21 cellular contexts compared by ENCODE assay signal in the genomic region with DNA sequence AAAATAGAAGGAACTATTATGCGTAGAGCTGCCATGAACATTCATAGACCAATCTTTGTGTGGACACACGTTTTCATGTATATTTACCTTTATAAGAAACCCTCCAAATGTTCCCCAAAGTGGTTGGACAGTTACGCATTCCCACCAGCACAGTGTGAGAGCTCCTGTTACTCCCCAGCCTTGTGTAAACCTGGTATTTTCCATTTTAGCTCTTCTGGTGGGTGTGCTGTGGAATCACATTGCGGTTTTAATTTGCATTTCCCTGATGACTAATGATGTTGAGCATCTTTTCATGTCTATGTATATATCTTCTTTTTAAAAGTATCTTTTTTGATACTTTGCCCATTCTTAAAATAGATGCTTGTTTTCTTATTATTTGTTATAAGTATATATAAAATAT. TPM values are rescaled to one million over a fixed set of nuclear protein-coding genes. Genes with fewer than 3 reads are reported as not detected.
A peak's percentile ranks its signal among the peaks of the same experiment; 100 is the strongest.
DNase-seq lines count a peak whose midpoint lies in the region; ATAC-seq, FAIRE-seq and TF ChIP-seq lines count a peak whose summit lies in the region.
"Had no signal": no experiment of that assay in that cellular context is flagged by ENCODE, and none has a peak within 500 bp of the region (broad histone marks: within the 10 kb centered on the region; RNA-seq: fewer than 3 reads in every experiment).

No MANE protein-coding gene starts in this region.

- SMC1A ChIA-PET in GM12878 (lab: Charles Lee; ENCODE audit: uncharacterized antibody, unreplicated experiment) = interaction anchor here (0.8 to 3.3 kb wide), 12 partner anchors 8 to 105 kb away, joined by 3 to 18 read pairs (median 4); partner anchors contain the start of gene TFF1

- no peak for FAIRE-seq in GM12878 (lab: Jason Lieb, UNC)
- FAIRE-seq: colon had no signal

- intact Hi-C loops in GM12878 (cut with micrococcal nuclease; ENCODE audit: unreplicated experiment) = loop anchor here (2.0 kb wide), 1 partner anchor 20 kb away; no protein-coding TSS in a partner anchor

- H3K4me1 ChIP-seq in GM12878 (ENCODE audit: control insufficient read depth, insufficient read depth, low read length) (peaks cover 10% of the 10 kb centered on the region; the same call in 1 of the 2 replicates), tibial nerve (no peaks in the 10 kb centered on the region)
- H3K4me1 ChIP-seq: esophagus squamous epithelium, left ventricle myocardium inferior had no signal

- H3K27me3 Mint-ChIP-seq in stimulated activated naive CD8-positive, alpha-beta T cell treated with anti-CD3 and anti-CD28 coated beads, Interleukin-15, amount 100 ng/mL, for 72 hours = no peaks in the 10 kb centered on the region
- H3K27me3 Mint-ChIP-seq: activated naive CD8-positive, alpha-beta T cell treated with anti-CD3 and anti-CD28 coated beads, Interleukin-2, amount 10 ng/mL, durations not matched to agents 7 days and 5 days had no signal

- no peak overlapping the region for H3K4me3 ChIP-seq in GM12878
- no peak overlapping the region for H3K4me3 ChIP-seq in tibial nerve
- H3K4me3 ChIP-seq: esophagus squamous epithelium, left ventricle myocardium inferior had no signal

- POLR2A ChIA-PET in GM12878 (lab: Charles Lee) = interaction anchor here (0.8 to 5.4 kb wide), 4 partner anchors 9 to 23 kb away, joined by 3 to 34 read pairs (median 12); no protein-coding TSS in a partner anchor

- H3K4me2 ChIP-seq in GM12878 (ENCODE audit: control insufficient read depth, insufficient read depth) = peak overlapping the region; percentile 31; the same call in 1 of the 2 replicates

- H3K9ac ChIP-seq in GM12878 (ENCODE audit: control insufficient read depth, insufficient read depth, low read length) = no peak overlapping the region

- WGBS in GM12878 (ENCODE audit: insufficient coverage, insufficient replicate concordance, low lambda C conversion rate, missing lambda C conversion rate) = 4% methylated on average over 4 of the region's 4 CpGs
- 65 to 70% methylated on average over 4 of the region's 4 CpGs for WGBS in tibial nerve, 2 donors

- ATAC-seq in GM12878 = peak; percentile 82
- ATAC-seq in stimulated activated naive CD8-positive, alpha-beta T cell treated with anti-CD3 and anti-CD28 coated beads, Interleukin-15, amount 100 ng/mL, for 72 hours = peak; percentile 40
- ATAC-seq: HCT116; natural killer cell treated with Interleukin-12 subunit alpha and Interleukin-12 subunit beta and Interleukin-15 and Interleukin-18, amount 100 ng/mL, for 72 hours had no signal

- RAD21 ChIA-PET in GM12878 (lab: Charles Lee; ENCODE audit: unreplicated experiment) = interaction anchor here (0.7 to 3.2 kb wide), 11 partner anchors 9 to 167 kb away, joined by 3 to 19 read pairs (median 4); no protein-coding TSS in a partner anchor

- peak; percentile 48 for DNase-seq in stimulated activated CD4-positive, alpha-beta T cell treated with anti-CD3 and anti-CD28 coated beads, Interleukin-4, amount 100 ng/mL, for 24 hours
- DNase-seq in stimulated activated CD4-positive, alpha-beta T cell treated with anti-CD3 and anti-CD28 coated beads, Interleukin-4, amount 100 ng/mL, for 4 hours = no peak
- DNase-seq in NCI-H526 (lab: John Stamatoyannopoulos, UW) (peak; percentile 51 to 86), GM12878 (ENCODE audit: low read depth, low spot score) (peak; percentile 68), tibial nerve (ENCODE audit: low spot score in 2 of 2) (no peak), OCI-M1 (lab: John Stamatoyannopoulos, UW) (no peak), GDM1 (lab: John Stamatoyannopoulos, UW) (no peak)
- DNase-seq in stimulated activated naive CD8-positive, alpha-beta T cell treated with anti-CD3 and anti-CD28 coated beads, Interleukin-15, amount 100 ng/mL, for 72 hours = no peak
- DNase-seq: activated CD4-positive, CD25-positive, alpha-beta regulatory T cell treated with anti-CD3 and anti-CD28 coated beads, Interleukin-2, amount 50 U/mL, for 72 hours; activated naive CD8-positive, alpha-beta T cell treated with anti-CD3 and anti-CD28 coated beads, Interleukin-2, amount 10 ng/mL, durations not matched to agents 7 days and 5 days; esophagus squamous epithelium; hypothalamus; left ventricle myocardium inferior; retina; stimulated activated CD4-positive, alpha-beta T cell treated with anti-CD3 and anti-CD28 coated beads, Interleukin-2, amount 100 ng/mL, for 48 hours; stimulated activated naive B cell treated with anti-CD40 and anti-IgM and Interleukin-4, amounts not matched to agents 10 μg/mL and 1 μg/mL and 100 μg/mL, for 72 hours had no signal

- TF ChIP-seq EP300 in GM12878 (IDR thresholded peaks at IDR 0.05; ENCODE audit: borderline replicate concordance in 1 of 2, control insufficient read depth in 1 of 2, low read depth in 2 of 2, low read length in 2 of 2) = no peak
- TF ChIP-seq EP300 in tibial nerve (IDR thresholded peaks at IDR 0.05) = no peak

- no peak for TF ChIP-seq CTCF in GM12878 (IDR thresholded peaks at IDR 0.05 in 2 of 3, conservative IDR thresholded peaks at IDR 0.05 in 1 of 3; ENCODE audit: control insufficient read depth in 2 of 3, extremely low read depth in 1 of 3, insufficient read depth in 1 of 3, low read depth in 3 of 3, low read length in 3 of 3)
- TF ChIP-seq CTCF in tibial nerve (IDR thresholded peaks at IDR 0.05) = no peak

- H3K79me2 ChIP-seq in GM12878 (ENCODE audit: control insufficient read depth, insufficient read depth, low read length) = no peaks in the 10 kb centered on the region

- no peak for TF ChIP-seq RAD21 in GM12878 (IDR thresholded peaks at IDR 0.05; ENCODE audit: insufficient read depth, low read depth, low read length)

- H3K36me3 ChIP-seq in GM12878 (ENCODE audit: control insufficient read depth in 2 of 2, insufficient read depth in 2 of 2, low read length in 1 of 2) = no peaks in the 10 kb centered on the region
- H3K36me3 ChIP-seq in tibial nerve = no peaks in the 10 kb centered on the region
- H3K36me3 ChIP-seq: esophagus squamous epithelium, left ventricle myocardium inferior had no signal

- TF ChIP-seq POLR2A in GM12878 (IDR thresholded peaks at IDR 0.05; ENCODE audit: low read depth, low read length) = no peak
- no peak for TF ChIP-seq POLR2A in tibial nerve (IDR thresholded peaks at IDR 0.05)

- H3K27ac ChIP-seq in GM12878 (ENCODE audit: control insufficient read depth, insufficient read depth) = peak overlapping the region; percentile 2; the same call in 1 of the 2 replicates
- H3K27ac ChIP-seq in tibial nerve = no peak overlapping the region
- H3K27ac ChIP-seq: esophagus squamous epithelium, left ventricle myocardium inferior had no signal

- H3K9me3 ChIP-seq in GM12878 (replicated peaks; ENCODE audit: control insufficient read depth, insufficient read depth, low read length) (peaks cover 5% of the 10 kb centered on the region; the same call in 1 of the 3 replicates), tibial nerve (peaks cover 0 to 10% (median 0%) of the 10 kb centered on the region in 4 donors)
- H3K9me3 ChIP-seq: esophagus squamous epithelium had no signal

- in situ Hi-C loops in GM12878 (cut with MboI) = no loop called here

- peaks cover 80% of the 10 kb centered on the region for H3K4me1 Mint-ChIP-seq in stimulated activated naive CD8-positive, alpha-beta T cell treated with anti-CD3 and anti-CD28 coated beads, Interleukin-15, amount 100 ng/mL, for 72 hours

- no peak overlapping the region for H3K27ac Mint-ChIP-seq in stimulated activated naive CD8-positive, alpha-beta T cell treated with anti-CD3 and anti-CD28 coated beads, Interleukin-15, amount 100 ng/mL, for 72 hours
- H3K27ac Mint-ChIP-seq: activated naive CD8-positive, alpha-beta T cell treated with anti-CD3 and anti-CD28 coated beads, Interleukin-2, amount 10 ng/mL, durations not matched to agents 7 days and 5 days; stimulated activated naive B cell treated with anti-CD40 and anti-IgM and Interleukin-4, amounts not matched to agents 10 μg/mL and 1 μg/mL and 100 μg/mL, for 72 hours had no signal

- H3K4me3 Mint-ChIP-seq in stimulated activated naive CD8-positive, alpha-beta T cell treated with anti-CD3 and anti-CD28 coated beads, Interleukin-15, amount 100 ng/mL, for 72 hours = peak overlapping the region; percentile 40 to 54
- H3K4me3 Mint-ChIP-seq: natural killer cell treated with Interleukin-12 subunit alpha and Interleukin-12 subunit beta and Interleukin-15 and Interleukin-18, amount 100 ng/mL, for 72 hours; stimulated activated naive B cell treated with anti-CD40 and anti-IgM and Interleukin-4, amounts not matched to agents 10 μg/mL and 1 μg/mL and 100 μg/mL, for 72 hours had no signal

- no peaks in the 10 kb centered on the region for H3K27me3 ChIP-seq in GM12878 (replicated peaks in 1 of 2; ENCODE audit: control insufficient read depth in 2 of 2, insufficient read depth in 2 of 2, low read length in 1 of 2)
- H3K27me3 ChIP-seq in tibial nerve = no peaks in the 10 kb centered on the region

- CTCF ChIA-PET in GM12878 (lab: Yijun Ruan, JAX) = interaction anchor here (0.8 to 1.2 kb wide), 3 partner anchors 11 to 67 kb away, joined by 3 to 5 read pairs (median 3); no protein-coding TSS in a partner anchor

- H3K9me3 Mint-ChIP-seq in stimulated activated naive CD8-positive, alpha-beta T cell treated with anti-CD3 and anti-CD28 coated beads, Interleukin-15, amount 100 ng/mL, for 72 hours = peaks cover 9 to 12% of the 10 kb centered on the region in 2 donors
- H3K9me3 Mint-ChIP-seq: natural killer cell treated with Interleukin-12 subunit alpha and Interleukin-12 subunit beta and Interleukin-15 and Interleukin-18, amount 100 ng/mL, for 72 hours had no signal

- H4K20me1 ChIP-seq in GM12878 (ENCODE audit: control insufficient read depth, insufficient read depth) = no peaks in the 10 kb centered on the region

- BruUV-seq in GM12878 (replicated peaks; lab: Mats Ljungman, UMichigan) = no TSS peak

- H2AFZ ChIP-seq in GM12878 (ENCODE audit: control insufficient read depth, low read depth, low read length) = peak overlapping the region; percentile 13; the same call in 1 of the 2 replicates

RNA-seq across cellular contexts. Expression of gene UBASH3A, which starts 3.2 kb away (rescaled TPM):
- 1.8 and 1.9 TPM in 2 replicates for total RNA-seq in GM12878 (2013; cell fraction: nucleolus; rRNA removed)
- total RNA-seq in GM12878 (2014; rRNA removed) (0.05 and 0.17 TPM in 2 replicates), GM12878 (2014; rRNA removed; fragmentation: Illumina TruSeq; extraction: Trizol) (0.05 and 0.13 TPM in 2 replicates), GM12878 (2021) (0.27 and 0.28 TPM in 2 replicates), tibial nerve (1 to 10 TPM in 1 of 4 donors, under 1 TPM in 2, not detected in 1; 0.59 to 5.9 (median 0.90) TPM)
- 0.16 TPM for polyA plus RNA-seq in GM12878 (2011; ENCODE audit: low read depth)
- polyA plus RNA-seq in GM12878 (2011; rRNA removed) (0.16 and 0.33 TPM in 2 replicates), GM12878 (2014; fragmentation: Illumina TruSeq; extraction: Trizol) (0.17 and 0.21 TPM in 2 replicates), GM12878 (2014; fragmentation: Nextera tagmentation; extraction: Ambion mirVana) (under 1 TPM in 1 of 2 experiments, not detected in 1; 0.04 TPM), GM12878 (2014; rRNA removed) (0.20 and 0.23 TPM in 2 replicates), GM12878 (2016; fragmentation: Nextera tagmentation; extraction: Ambion mirVana) (under 1 TPM; 0.26 to 0.39 TPM)
- polyA plus RNA-seq in GM12878 (2011; cell fraction: cytosol; rRNA removed) = 0.36 and 0.57 TPM in 2 replicates
- polyA plus RNA-seq in GM12878 (2011; cell fraction: nucleus; rRNA removed) = 1.8 and 2.2 TPM in 2 replicates
- 0.26 and 0.59 TPM in 2 replicates for polyA plus RNA-seq in GM12878 (2012)
- polyA minus RNA-seq in GM12878 (2011; rRNA and poly(A)+ RNA removed) = 0.72 TPM in 1 of 2 replicates, not detected in the other
- 0.73 TPM in 1 of 2 replicates, not detected in the other for polyA minus RNA-seq in GM12878 (2011; cell fraction: cytosol; rRNA and poly(A)+ RNA removed)
- 0.73 and 0.86 TPM in 2 replicates for polyA minus RNA-seq in GM12878 (2011; cell fraction: nucleus; rRNA and poly(A)+ RNA removed)
- total RNA-seq: left ventricle myocardium inferior, OCI-LY7 had no signal
- polyA plus RNA-seq: BJ had no signal

RNA-seq across cellular contexts. Expression of gene TMPRSS3, which starts 4.7 kb away (rescaled TPM):
- 4.1 and 4.2 TPM in 2 replicates for total RNA-seq in GM12878 (2013; cell fraction: nucleolus; rRNA removed)
- 0.65 and 1.4 TPM in 2 replicates for total RNA-seq in GM12878 (2014; rRNA removed)
- 0.63 and 0.83 TPM in 2 replicates for total RNA-seq in GM12878 (2014; rRNA removed; fragmentation: Illumina TruSeq; extraction: Trizol)
- 0.90 and 1.2 TPM in 2 replicates for total RNA-seq in GM12878 (2021)
- 13.4 TPM for polyA plus RNA-seq in GM12878 (2011; ENCODE audit: low read depth)
- not detected in 2 replicates for polyA plus RNA-seq in GM12878 (2011; rRNA removed)
- polyA plus RNA-seq in GM12878 (2011; cell fraction: cytosol; rRNA removed) = 0.03 TPM in 1 of 2 replicates, not detected in the other
- 0.13 TPM in 1 of 2 replicates, not detected in the other for polyA plus RNA-seq in GM12878 (2011; cell fraction: nucleus; rRNA removed)
- 16.4 and 22.8 TPM in 2 replicates for polyA plus RNA-seq in GM12878 (2012)
- polyA plus RNA-seq in GM12878 (2014; fragmentation: Illumina TruSeq; extraction: Trizol) = 0.17 and 0.51 TPM in 2 replicates
- 1 to 10 TPM in 1 of 2 experiments, under 1 TPM in 1; 0.82 to 1.5 TPM for polyA plus RNA-seq in GM12878 (2014; fragmentation: Nextera tagmentation; extraction: Ambion mirVana)
- polyA plus RNA-seq in GM12878 (2014; rRNA removed) = 0.51 and 1.3 TPM in 2 replicates
- polyA plus RNA-seq in GM12878 (2016; fragmentation: Nextera tagmentation; extraction: Ambion mirVana) = under 1 TPM; 0.56 to 0.59 TPM
- polyA minus RNA-seq in GM12878 (2011; rRNA and poly(A)+ RNA removed) = 0.10 TPM in 1 of 2 replicates, not detected in the other
- polyA minus RNA-seq in GM12878 (2011; cell fraction: cytosol; rRNA and poly(A)+ RNA removed) = 1.6 TPM in 1 of 2 replicates, not detected in the other
- not detected in 2 replicates for polyA minus RNA-seq in GM12878 (2011; cell fraction: nucleus; rRNA and poly(A)+ RNA removed)
- not detected for total RNA-seq in tibial nerve
- total RNA-seq: left ventricle myocardium inferior, OCI-LY7 had no signal
- polyA plus RNA-seq: BJ had no signal

RNA-seq across cellular contexts. Expression of gene TFF1, which starts 34.2 kb away (rescaled TPM):
- total RNA-seq in GM12878 (2013; cell fraction: nucleolus; rRNA removed) = not detected in 2 replicates
- not detected in 2 replicates for total RNA-seq in GM12878 (2014; rRNA removed)
- total RNA-seq in GM12878 (2014; rRNA removed; fragmentation: Illumina TruSeq; extraction: Trizol) = not detected in 2 replicates
- 0.40 TPM in 1 of 2 replicates, not detected in the other for total RNA-seq in GM12878 (2021)
- polyA plus RNA-seq in GM12878 (2011; ENCODE audit: low read depth) = not detected
- polyA plus RNA-seq in GM12878 (2011; rRNA removed) = not detected in 2 replicates
- polyA plus RNA-seq in GM12878 (2011; cell fraction: cytosol; rRNA removed) = not detected in 2 replicates
- not detected in 2 replicates for polyA plus RNA-seq in GM12878 (2011; cell fraction: nucleus; rRNA removed)
- not detected in 2 replicates for polyA plus RNA-seq in GM12878 (2012)
- polyA plus RNA-seq in GM12878 (2014; fragmentation: Illumina TruSeq; extraction: Trizol) = not detected in 2 replicates
- polyA plus RNA-seq in GM12878 (2014; fragmentation: Nextera tagmentation; extraction: Ambion mirVana) = under 1 TPM in 1 of 2 experiments, not detected in 1; 0.13 TPM
- polyA plus RNA-seq in GM12878 (2014; rRNA removed) = 0.24 TPM in 1 of 2 replicates, not detected in the other
- not detected for polyA plus RNA-seq in GM12878 (2016; fragmentation: Nextera tagmentation; extraction: Ambion mirVana)
- polyA minus RNA-seq in GM12878 (2011; rRNA and poly(A)+ RNA removed) = not detected in 2 replicates
- not detected in 2 replicates for polyA minus RNA-seq in GM12878 (2011; cell fraction: cytosol; rRNA and poly(A)+ RNA removed)
- polyA minus RNA-seq in GM12878 (2011; cell fraction: nucleus; rRNA and poly(A)+ RNA removed) = not detected in 2 replicates
- total RNA-seq in tibial nerve = not detected
- total RNA-seq: activated naive CD8-positive, alpha-beta T cell treated with anti-CD3 and anti-CD28 coated beads, Interleukin-2, amount 10 ng/mL, durations not matched to agents 7 days and 5 days; esophagus squamous epithelium; left ventricle myocardium inferior; natural killer cell treated with Interleukin-12 subunit alpha and Interleukin-12 subunit beta and Interleukin-15 and Interleukin-18, amount 100 ng/mL, for 72 hours; OCI-LY7 had no signal
- polyA plus RNA-seq: BJ had no signal

RNA-seq across cellular contexts. Expression of gene TFF2, which starts 49.7 kb away (rescaled TPM):
- not detected in 2 replicates for total RNA-seq in GM12878 (2013; cell fraction: nucleolus; rRNA removed)
- total RNA-seq in GM12878 (2014; rRNA removed) (not detected in 2 replicates), GM12878 (2014; rRNA removed; fragmentation: Illumina TruSeq; extraction: Trizol) (not detected in 2 replicates), GM12878 (2021) (not detected in 2 replicates), tibial nerve (not detected)
- not detected for polyA plus RNA-seq in GM12878 (2011; ENCODE audit: low read depth)
- polyA plus RNA-seq in GM12878 (2011; rRNA removed) (0.24 and 0.56 TPM in 2 replicates), GM12878 (2014; fragmentation: Illumina TruSeq; extraction: Trizol) (not detected in 2 replicates), GM12878 (2014; fragmentation: Nextera tagmentation; extraction: Ambion mirVana) (not detected), GM12878 (2014; rRNA removed) (not detected in 2 replicates), GM12878 (2016; fragmentation: Nextera tagmentation; extraction: Ambion mirVana) (not detected)
- 0.37 and 0.45 TPM in 2 replicates for polyA plus RNA-seq in GM12878 (2011; cell fraction: cytosol; rRNA removed)
- polyA plus RNA-seq in GM12878 (2011; cell fraction: nucleus; rRNA removed) = 0.28 TPM in 1 of 2 replicates, not detected in the other
- polyA plus RNA-seq in GM12878 (2012) = not detected in 2 replicates
- polyA minus RNA-seq in GM12878 (2011; rRNA and poly(A)+ RNA removed) = not detected in 2 replicates
- not detected in 2 replicates for polyA minus RNA-seq in GM12878 (2011; cell fraction: cytosol; rRNA and poly(A)+ RNA removed)
- polyA minus RNA-seq in GM12878 (2011; cell fraction: nucleus; rRNA and poly(A)+ RNA removed) = not detected in 2 replicates
- total RNA-seq: activated naive CD8-positive, alpha-beta T cell treated with anti-CD3 and anti-CD28 coated beads, Interleukin-2, amount 10 ng/mL, durations not matched to agents 7 days and 5 days; left ventricle myocardium inferior; natural killer cell treated with Interleukin-12 subunit alpha and Interleukin-12 subunit beta and Interleukin-15 and Interleukin-18, amount 100 ng/mL, for 72 hours; OCI-LY7 had no signal
- polyA plus RNA-seq: BJ had no signal

Comparison
In these comparisons a context has a peak if more than half of its experiments do, and no peak if none do; other contexts are left out.
1. DNase-seq: peak in stimulated activated CD4-positive, alpha-beta T cell treated with anti-CD3 and anti-CD28 coated beads, Interleukin-4, amount 100 ng/mL, for 24 hours (single experiment), NCI-H526 (2 of 2) and GM12878 (single experiment); none in stimulated activated CD4-positive, alpha-beta T cell treated with anti-CD3 and anti-CD28 coated beads, Interleukin-4, amount 100 ng/mL, for 4 hours (0 of 2), stimulated activated naive CD8-positive, alpha-beta T cell treated with anti-CD3 and anti-CD28 coated beads, Interleukin-15, amount 100 ng/mL, for 72 hours (0 of 2), tibial nerve (0 of 2), OCI-M1 (single experiment) and GDM1 (single experiment).